1 cellular context compared by ENCODE assay signal in the genomic region with DNA sequence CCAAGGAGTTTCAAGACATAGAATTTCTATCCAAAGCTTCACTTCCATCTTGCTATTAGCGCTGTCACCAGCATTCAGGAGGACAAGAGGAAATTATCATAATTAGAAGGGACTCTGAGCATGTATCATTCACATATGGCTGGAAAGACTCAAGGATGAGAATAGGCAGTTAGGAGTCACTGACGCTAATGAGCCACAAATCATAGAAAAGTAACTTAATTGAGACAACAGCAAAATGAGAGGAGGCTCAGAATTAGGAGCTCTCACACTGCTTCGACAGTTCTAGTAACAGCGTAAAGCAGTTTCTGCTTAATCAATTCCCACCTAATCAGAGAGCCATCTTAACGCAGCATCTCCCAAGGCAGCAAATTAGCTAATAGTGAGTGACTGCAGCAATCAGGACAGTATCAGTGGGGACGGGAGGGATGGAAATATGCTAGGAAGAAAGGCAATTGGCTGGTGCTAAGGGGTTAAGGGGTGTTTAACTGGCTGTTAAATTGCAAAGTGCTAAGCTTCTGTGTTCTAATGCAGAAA.
TF ChIP-seq lines count a peak whose summit lies in the region.

No MANE protein-coding gene starts in this region.

TF ChIP-seq in SK-N-SH, 30 proteins besides CTCF, POLR2A, EP300 and RAD21 (continued from another document):
- TF ChIP-seq FOXJ3 (CRISPR knock-in tag; IDR thresholded peaks at IDR 0.05) (no peak; the same call in 1 of the 2 replicates), NRF1 (IDR thresholded peaks at IDR 0.05; ENCODE audit: low read depth, low read length) (no peak), MEF2A (IDR thresholded peaks at IDR 0.05; ENCODE audit: borderline replicate concordance, low read depth) (no peak), CHD2 (IDR thresholded peaks at IDR 0.05; ENCODE audit: low read length, partially characterized antibody) (peak; percentile 14), SIN3A (IDR thresholded peaks at IDR 0.05; ENCODE audit: borderline replicate concordance, low read depth, low read length) (no peak), TCF12 (IDR thresholded peaks at IDR 0.05) (no peak)
- TF ChIP-seq, protein P1, sequence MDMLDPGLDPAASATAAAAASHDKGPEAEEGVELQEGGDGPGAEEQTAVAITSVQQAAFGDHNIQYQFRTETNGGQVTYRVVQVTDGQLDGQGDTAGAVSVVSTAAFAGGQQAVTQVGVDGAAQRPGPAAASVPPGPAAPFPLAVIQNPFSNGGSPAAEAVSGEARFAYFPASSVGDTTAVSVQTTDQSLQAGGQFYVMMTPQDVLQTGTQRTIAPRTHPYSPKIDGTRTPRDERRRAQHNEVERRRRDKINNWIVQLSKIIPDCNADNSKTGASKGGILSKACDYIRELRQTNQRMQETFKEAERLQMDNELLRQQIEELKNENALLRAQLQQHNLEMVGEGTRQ (IDR thresholded peaks at IDR 0.05; ENCODE audit: borderline replicate concordance, low read depth, low read length) = no peak
